4 cellular contexts compared by ENCODE assay signal in genomic region chr14:24648361-24648760, GRCh38. TPM values are rescaled to one million over a fixed set of nuclear protein-coding genes. Genes with fewer than 3 reads are reported as not detected.
"Had no signal": no experiment of that assay in that cellular context is flagged by ENCODE, and none has a peak within 500 bp of the region (broad histone marks: within the 10 kb centered on the region; RNA-seq: fewer than 3 reads in every experiment).

No MANE protein-coding gene starts in this region.

RNA-seq across cellular contexts. Expression of gene GZMB, which starts 14.4 kb away (rescaled TPM):
- total RNA-seq: LHCN-M2, M059J, MCF 10A, NCI-H460 had no signal

RNA-seq across cellular contexts. Expression of gene GZMH, which starts 38.9 kb away (rescaled TPM):
- total RNA-seq: LHCN-M2, M059J, MCF 10A, NCI-H460 had no signal
